1 cellular context compared by ENCODE assay signal in genomic region chr2:197209274-197209673, GRCh38.
A peak's percentile ranks its signal among the peaks of the same experiment; 100 is the strongest.
TF ChIP-seq lines count a peak whose summit lies in the region.

No MANE protein-coding gene starts in this region.

TF ChIP-seq in GM12878, 131 proteins besides CTCF, POLR2A, EP300 and RAD21 (continued from another document):
- TF ChIP-seq ZBTB11 (CRISPR knock-in tag; IDR thresholded peaks at IDR 0.05) (no peak), BCL3 (IDR thresholded peaks at IDR 0.05; ENCODE audit: borderline replicate concordance, insufficient read depth, low read depth, low read length, poor library complexity, severe bottlenecking) (no peak), ZBTB4 (CRISPR knock-in tag; IDR thresholded peaks at IDR 0.05) (no peak), CUX1 (IDR thresholded peaks at IDR 0.05; ENCODE audit: insufficient replicate concordance, low read depth, low read length) (no peak), NR2F1 (conservative IDR thresholded peaks at IDR 0.05) (no peak), POLR2AphosphoS5 (IDR thresholded peaks at IDR 0.05; ENCODE audit: low read length) (no peak), STAT1 (conservative IDR thresholded peaks at IDR 0.05) (no peak), GATAD2B (conservative IDR thresholded peaks at IDR 0.05; ENCODE audit: low read depth) (no peak), ZBTB33 (IDR thresholded peaks at IDR 0.05) (no peak), TBL1XR1 (IDR thresholded peaks at IDR 0.05; ENCODE audit: low read depth, low read length) (no peak), RB1 (IDR thresholded peaks at IDR 0.05; ENCODE audit: borderline replicate concordance) (no peak), NR2C1 (IDR thresholded peaks at IDR 0.05) (no peak), ZNF592 (IDR thresholded peaks at IDR 0.05) (no peak), SMAD5 (IDR thresholded peaks at IDR 0.05; ENCODE audit: low read depth) (no peak), POLR2AphosphoS2 (IDR thresholded peaks at IDR 0.05; ENCODE audit: low read depth, low read length) (0 out of 2 replicates have a peak, but pooled peaks have one; percentile 50), GABPA (IDR thresholded peaks at IDR 0.05; ENCODE audit: low read depth) (no peak), LARP7 (IDR thresholded peaks at IDR 0.05) (no peak), IKZF1 (conservative IDR thresholded peaks at IDR 0.05) (peak; percentile 50; the same call in 1 of the 2 replicates), CBX5 (IDR thresholded peaks at IDR 0.05; ENCODE audit: low read depth) (no peak), RAD51 (IDR thresholded peaks at IDR 0.05) (peak; percentile 56), NFIC (IDR thresholded peaks at IDR 0.05; ENCODE audit: low read depth, low read length) (no peak), SIX5 (IDR thresholded peaks at IDR 0.05; ENCODE audit: low read depth, low read length, severe bottlenecking) (no peak), MYC (IDR thresholded peaks at IDR 0.05; ENCODE audit: insufficient read depth, insufficient read length, insufficient replicate concordance, low read length, severe bottlenecking) (no peak), BCL11A (IDR thresholded peaks at IDR 0.05; ENCODE audit: low read depth, low read length) (no peak), BHLHE40 (IDR thresholded peaks at IDR 0.05; ENCODE audit: borderline replicate concordance in 1 of 2, low read depth in 2 of 2, low read length in 1 of 2) (no peak), HDAC2 (IDR thresholded peaks at IDR 0.05) (no peak)
